7 cellular contexts compared by ENCODE assay signal in the genomic region with DNA sequence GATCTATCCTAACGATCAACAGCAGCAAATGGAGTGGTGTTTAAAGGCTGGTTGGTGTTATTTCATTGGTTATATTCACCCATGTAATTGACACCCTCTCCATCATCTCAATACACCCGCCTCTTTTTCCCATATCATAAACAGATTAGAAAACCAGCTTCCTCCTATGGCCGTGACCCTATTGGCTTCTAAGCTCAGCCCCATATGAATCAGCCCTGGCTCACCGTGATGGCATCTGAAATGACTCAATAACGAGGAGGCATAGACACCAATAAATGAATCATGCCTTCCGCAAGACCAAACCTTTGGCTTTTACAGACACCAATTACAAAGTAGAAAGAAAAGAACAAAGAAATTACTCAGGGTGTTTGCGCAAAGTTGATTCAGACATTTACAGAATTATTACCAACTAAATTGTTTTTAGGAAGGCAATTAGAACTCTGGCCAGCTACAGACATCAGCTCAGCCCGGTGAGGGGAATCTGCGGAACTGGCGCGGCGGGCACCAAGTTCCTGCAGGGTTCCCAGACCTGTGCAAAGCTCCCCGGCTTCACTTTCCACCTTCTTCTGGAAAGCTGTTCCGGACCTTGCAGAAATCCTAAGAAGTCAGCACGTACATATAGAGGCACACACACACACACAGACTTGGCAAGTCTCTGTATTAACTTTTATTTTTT. TPM values are rescaled to one million over a fixed set of nuclear protein-coding genes. Genes with fewer than 3 reads are reported as not detected.
DNase-seq lines count a peak whose midpoint lies in the region; ATAC-seq and TF ChIP-seq lines count a peak whose summit lies in the region.

No MANE protein-coding gene starts in this region.

- peak; percentile 66 for DNase-seq in Karpas-422
- DNase-seq in activated CD8-positive, alpha-beta memory T cell treated with anti-CD3 and anti-CD28 coated beads for 24 hours = peak; percentile 71
- no peak for DNase-seq in esophagus squamous epithelium (lab: John Stamatoyannopoulos, UW)
- peak; percentile 54 to 71 for DNase-seq in stimulated activated CD4-positive, alpha-beta T cell treated with anti-CD3 and anti-CD28 coated beads, Interleukin-4, amount 100 ng/mL, for 48 hours (ENCODE audit: low read depth in 2 of 2)
- DNase-seq in immature natural killer cell = no peak

- no peaks in the 10 kb centered on the region for H3K27me3 ChIP-seq in Karpas-422 (ENCODE audit: low read length)
- peaks cover 0 to 8% (median 0%) of the 10 kb centered on the region in 4 donors for H3K27me3 ChIP-seq in esophagus squamous epithelium

- H3K9me3 ChIP-seq in Karpas-422 (ENCODE audit: low read length) (no peaks in the 10 kb centered on the region), esophagus squamous epithelium (no peaks in the 10 kb centered on the region)

- no peaks in the 10 kb centered on the region for H3K79me2 ChIP-seq in Karpas-422 (ENCODE audit: low read length)

- TF ChIP-seq CTCF in esophagus squamous epithelium (IDR thresholded peaks at IDR 0.05) = no peak

- no peak for TF ChIP-seq POLR2A in esophagus squamous epithelium (IDR thresholded peaks at IDR 0.05)

- H3K4me3 Mint-ChIP-seq in immature natural killer cell = no peak overlapping the region

- peaks cover 17% of the 10 kb centered on the region; the same call in 1 of the 2 replicates for H4K20me1 ChIP-seq in Karpas-422 (ENCODE audit: insufficient read depth, low read depth, low read length)

- intact Hi-C loops in esophagus squamous epithelium (cut with DNase I) = no loop called here

- no peaks in the 10 kb centered on the region for H3K9me2 ChIP-seq in Karpas-422 (replicated peaks; ENCODE audit: insufficient read depth, low read length)

- H3K36me3 ChIP-seq in Karpas-422 (ENCODE audit: insufficient read depth, low read length) (no peaks in the 10 kb centered on the region), esophagus squamous epithelium (no peaks in the 10 kb centered on the region)

- no peaks in the 10 kb centered on the region for H3K4me1 Mint-ChIP-seq in immature natural killer cell

- peak overlapping the region; percentile 55 for H3K9ac ChIP-seq in Karpas-422 (ENCODE audit: low read length)

- H3K4me1 ChIP-seq in Karpas-422 (ENCODE audit: low read length) (peaks cover 71% of the 10 kb centered on the region), esophagus squamous epithelium (peaks cover 4 to 55% (median 27%) of the 10 kb centered on the region in 3 donors)

- peak overlapping the region; percentile 52 for H3K4me3 ChIP-seq in Karpas-422 (ENCODE audit: low read length)
- no peak overlapping the region for H3K4me3 ChIP-seq in esophagus squamous epithelium

- ATAC-seq in HG03097 (IDR thresholded peaks at IDR 0.05; ENCODE audit: low FRiP score, unreplicated experiment) (no peak), GM19452 (IDR thresholded peaks at IDR 0.05; ENCODE audit: unreplicated experiment) (no peak)

- peak overlapping the region; percentile 68 for H3K4me2 ChIP-seq in Karpas-422 (ENCODE audit: low read depth, low read length, poor library complexity, severe bottlenecking)

- H3K9me3 Mint-ChIP-seq in immature natural killer cell = no peaks in the 10 kb centered on the region

- H2AFZ ChIP-seq in Karpas-422 (ENCODE audit: low read length) = no peak overlapping the region

- 17 to 25% methylated on average over 15 of the region's 15 CpGs for WGBS in esophagus squamous epithelium, 2 donors

- H3K27me3 Mint-ChIP-seq in immature natural killer cell (ENCODE audit: low read depth in 3 of 3) = peaks cover 2 to 20% (median 11%) of the 10 kb centered on the region in 3 donors

- no peaks in the 10 kb centered on the region for H3K36me3 Mint-ChIP-seq in immature natural killer cell

- H3K27ac ChIP-seq in Karpas-422 (ENCODE audit: low read length) = peak overlapping the region; percentile 81; the same call in 1 of the 2 replicates
- peak overlapping the region in 3 of 4 donors; percentile 16 to 72 (median 61) for H3K27ac ChIP-seq in esophagus squamous epithelium

- H3K27ac Mint-ChIP-seq in immature natural killer cell = no peak overlapping the region

RNA-seq across cellular contexts. Expression of a gene that starts 11.5 kb away (rescaled TPM):
- 1.6 and 1.9 TPM in 2 replicates for total RNA-seq in Karpas-422 (2014; rRNA removed; shearing (Covaris generic); ENCODE audit: low replicate concordance)
- 1 to 10 TPM in 3 of 4 donors, under 1 TPM in 1; 0.95 to 4.6 (median 2.6) TPM for total RNA-seq in esophagus squamous epithelium
- not detected for polyA plus RNA-seq in immature natural killer cell

Comparison
In these comparisons a context has a peak if more than half of its experiments do, and no peak if none do; other contexts are left out.
1. DNase-seq: peak in Karpas-422 (single experiment), activated CD8-positive, alpha-beta memory T cell treated with anti-CD3 and anti-CD28 coated beads for 24 hours (single experiment) and stimulated activated CD4-positive, alpha-beta T cell treated with anti-CD3 and anti-CD28 coated beads, Interleukin-4, amount 100 ng/mL, for 48 hours (2 of 2); none in esophagus squamous epithelium (single experiment) and immature natural killer cell (0 of 3).